9 cellular contexts compared by ENCODE assay signal in genomic region chrX:81259008-81259713, GRCh38. TPM values are rescaled to one million over a fixed set of nuclear protein-coding genes. Genes with fewer than 3 reads are reported as not detected.
DNase-seq lines count a peak whose midpoint lies in the region; ATAC-seq, FAIRE-seq and TF ChIP-seq lines count a peak whose summit lies in the region.
"Had no signal": no experiment of that assay in that cellular context is flagged by ENCODE, and none has a peak within 500 bp of the region (broad histone marks: within the 10 kb centered on the region; RNA-seq: fewer than 3 reads in every experiment).

No MANE protein-coding gene starts in this region.

- peak; percentile 64 for FAIRE-seq in colon (lab: Jason Lieb, UNC)

- H3K4me1 ChIP-seq in mesenchymal stem cell (ENCODE audit: control insufficient read depth, insufficient read depth, low read depth, low read length), result no peaks in the 10 kb centered on the region
- H3K4me1 ChIP-seq in tibial artery, result peaks cover 0 to 94% (median 8%) of the 10 kb centered on the region in 4 donors

- no peak overlapping the region for H3K23ac ChIP-seq in mesenchymal stem cell (ENCODE audit: low read length in 2 of 2)

- H4K91ac ChIP-seq in mesenchymal stem cell (ENCODE audit: low read length), result no peak overlapping the region

- ATAC-seq in HG02970 (IDR thresholded peaks at IDR 0.05; ENCODE audit: low FRiP score, unreplicated experiment), result no peak
- no peak for ATAC-seq in HG02763 (IDR thresholded peaks at IDR 0.05; ENCODE audit: unreplicated experiment)

- H3K9ac ChIP-seq in mesenchymal stem cell (ENCODE audit: low read length), result peak overlapping the region; percentile 76

- peak overlapping the region; percentile 23 for H3K27ac ChIP-seq in mesenchymal stem cell (ENCODE audit: low read length, poor library complexity, severe bottlenecking)
- H3K27ac ChIP-seq in tibial artery, result peak overlapping the region; percentile 72 to 79

- no peak overlapping the region for H2AFZ ChIP-seq in mesenchymal stem cell (ENCODE audit: low read depth, low read length)

- no peak for TF ChIP-seq CTCF in tibial artery (IDR thresholded peaks at IDR 0.05)

- H2AK5ac ChIP-seq in mesenchymal stem cell (ENCODE audit: low read length, severe bottlenecking), result no peak overlapping the region

- H2BK12ac ChIP-seq in mesenchymal stem cell (ENCODE audit: low read length in 2 of 2), result no peak overlapping the region

- H3K9me3 ChIP-seq in mesenchymal stem cell (ENCODE audit: control insufficient read depth, low read length) (no peaks in the 10 kb centered on the region), tibial artery (no peaks in the 10 kb centered on the region)

- no peak overlapping the region for H2BK5ac ChIP-seq in mesenchymal stem cell (ENCODE audit: low read depth, low read length, poor library complexity, severe bottlenecking)

- H2BK15ac ChIP-seq in mesenchymal stem cell (ENCODE audit: low read depth, poor library complexity, severe bottlenecking), result no peak overlapping the region

- peak overlapping the region in 1 of 2 experiments; percentile 33 for H3K18ac ChIP-seq in mesenchymal stem cell (ENCODE audit: low read depth in 1 of 2, low read length in 2 of 2)

- no peak overlapping the region for H2BK120ac ChIP-seq in mesenchymal stem cell (ENCODE audit: low read depth, low read length)

- no peak overlapping the region for H4K8ac ChIP-seq in mesenchymal stem cell (ENCODE audit: low read length)

- H3K36me3 ChIP-seq in mesenchymal stem cell (ENCODE audit: control insufficient read depth in 1 of 2, insufficient read depth in 2 of 2, low read depth in 1 of 2, low read length in 2 of 2) (no peaks in the 10 kb centered on the region), tibial artery (no peaks in the 10 kb centered on the region)

- no peaks in the 10 kb centered on the region for H3K79me1 ChIP-seq in mesenchymal stem cell (replicated peaks; ENCODE audit: low read length, poor library complexity, severe bottlenecking)

- no peak overlapping the region for H3K4me3 ChIP-seq in Jurkat, Clone E6-1 (ENCODE audit: low read length)
- H3K4me3 ChIP-seq in mesenchymal stem cell (ENCODE audit: insufficient read depth in 1 of 2, low read depth in 1 of 2, low read length in 2 of 2) (peak overlapping the region in 1 of 2 experiments; percentile 36), tibial artery (no peak overlapping the region)

- WGBS in mesenchymal stem cell, result 29% methylated on average over 1 of the region's 1 CpG

- DNase-seq in Jurkat, Clone E6-1 (ENCODE audit: low read depth, low spot score), result peak; percentile 0
- DNase-seq in mesenchymal stem cell (peak; percentile 46), tibial artery (no peak), T-helper 1 cell (no peak)
- DNase-seq: NCI-H1417; NK-92 treated with Interleukin-12 subunit alpha and Interleukin-12 subunit beta, amount 100 ng/mL, for 24 hours had no signal

- H3K4me2 ChIP-seq in mesenchymal stem cell (ENCODE audit: low read length, poor library complexity, severe bottlenecking), result no peak overlapping the region

- H3K14ac ChIP-seq in mesenchymal stem cell (ENCODE audit: low read length in 2 of 2), result no peak overlapping the region

- H3K4ac ChIP-seq in mesenchymal stem cell (ENCODE audit: low read depth in 1 of 2, low read length in 2 of 2), result no peak overlapping the region

- intact Hi-C loops in tibial artery (cut with DNase I; ENCODE audit: low total_unique reads), result no loop called here

- H3K27me3 ChIP-seq in mesenchymal stem cell (ENCODE audit: control insufficient read depth in 1 of 2, insufficient read depth in 1 of 2, low read length in 2 of 2) (no peaks in the 10 kb centered on the region), tibial artery (no peaks in the 10 kb centered on the region)

RNA-seq across cellular contexts. Expression of gene SH3BGRL, which starts 57.3 kb away (rescaled TPM):
- polyA plus RNA-seq in Jurkat, Clone E6-1 (2012; ENCODE audit: insufficient read depth, insufficient read length), result 118 TPM
- 147 TPM for polyA plus RNA-seq in mesenchymal stem cell (2013, experiment 1 of 2)
- polyA plus RNA-seq in mesenchymal stem cell (2013, experiment 2 of 2), result 156 TPM

RNA-seq across cellular contexts. Expression of gene HMGN5, which starts 57.4 kb away (rescaled TPM):
- polyA plus RNA-seq in Jurkat, Clone E6-1 (2012; ENCODE audit: insufficient read depth, insufficient read length), result 43.5 TPM
- 13.2 TPM for polyA plus RNA-seq in mesenchymal stem cell (2013, experiment 1 of 2)
- 12.2 TPM for polyA plus RNA-seq in mesenchymal stem cell (2013, experiment 2 of 2)

Comparison
In these comparisons a context has a peak if more than half of its experiments do, and no peak if none do; other contexts are left out.
1. DNase-seq: peak in Jurkat, Clone E6-1 (single experiment) and mesenchymal stem cell (single experiment); none in tibial artery (0 of 2) and T-helper 1 cell (0 of 5).